In genomic region chr5:132064738-132065331, GRCh38 we compare ENCODE assay signal across 8 cellular contexts. TPM values are rescaled to one million over a fixed set of nuclear protein-coding genes. Genes with fewer than 3 reads are reported as not detected.
DNase-seq lines count a peak whose midpoint lies in the region; ATAC-seq and TF ChIP-seq lines count a peak whose summit lies in the region.

No MANE protein-coding gene starts in this region.

- ATAC-seq in GM21619 (IDR thresholded peaks at IDR 0.05; ENCODE audit: unreplicated experiment) (peak; percentile 61), aorta (ENCODE audit: low FRiP score) (peak; percentile 81)

- H3K27me3 ChIP-seq in SU-DHL-6 (ENCODE audit: low read length) = no peaks in the 10 kb centered on the region
- no peaks in the 10 kb centered on the region for H3K27me3 ChIP-seq in cardiac muscle cell
- no peaks in the 10 kb centered on the region for H3K27me3 ChIP-seq in prostate gland (replicated peaks; ENCODE audit: insufficient read depth)
- H3K27me3 ChIP-seq in aorta (ENCODE audit: control insufficient read depth in 1 of 2, insufficient read depth in 2 of 2, low read length in 1 of 2) = no peaks in the 10 kb centered on the region

- H3K9ac ChIP-seq in SU-DHL-6 (ENCODE audit: low read length) = no peak overlapping the region

- no peaks in the 10 kb centered on the region for H3K79me2 ChIP-seq in SU-DHL-6 (ENCODE audit: insufficient read depth, low read length)

- peak overlapping the region; percentile 8 for H3K27ac Mint-ChIP-seq in activated naive CD8-positive, alpha-beta T cell

- no peaks in the 10 kb centered on the region for H3K27me3 Mint-ChIP-seq in activated naive CD8-positive, alpha-beta T cell

- H3K4me3 Mint-ChIP-seq in activated naive CD8-positive, alpha-beta T cell = no peak overlapping the region

- H3K36me3 ChIP-seq in SU-DHL-6 (ENCODE audit: low read length) (no peaks in the 10 kb centered on the region), cardiac muscle cell (no peaks in the 10 kb centered on the region), prostate gland (no peaks in the 10 kb centered on the region), aorta (ENCODE audit: control insufficient read depth in 1 of 2, insufficient read depth in 2 of 2, low read length in 1 of 2) (no peaks in the 10 kb centered on the region)

- H3K4me1 ChIP-seq in cardiac muscle cell (ENCODE audit: low read depth) (no peaks in the 10 kb centered on the region), prostate gland (replicated peaks) (no peaks in the 10 kb centered on the region), aorta (ENCODE audit: control insufficient read depth in 1 of 2, insufficient read depth in 2 of 2, low read length in 2 of 2) (no peaks in the 10 kb centered on the region)

- WGBS in prostate gland = 87% methylated on average over 11 of the region's 11 CpGs
- WGBS in aorta, 2 donors = 84 to 86% methylated on average over 11 of the region's 11 CpGs

- no peaks in the 10 kb centered on the region for H3F3A ChIP-seq in SU-DHL-6 (ENCODE audit: insufficient read depth)

- no peaks in the 10 kb centered on the region for H3K9me2 ChIP-seq in SU-DHL-6 (replicated peaks; ENCODE audit: insufficient read depth, low read length)

- H3K36me3 Mint-ChIP-seq in activated naive CD8-positive, alpha-beta T cell = no peaks in the 10 kb centered on the region

- intact Hi-C loops in prostate gland (cut with DNase I) = loop anchor here (5.0 kb wide), 1 partner anchor 478 kb away; no protein-coding TSS in a partner anchor
- intact Hi-C loops in aorta (cut with DNase I) = loop anchor here (5.0 to 10.0 kb wide), 3 partner anchors 70 to 122 kb away; no protein-coding TSS in a partner anchor

- H4K20me1 ChIP-seq in SU-DHL-6 (ENCODE audit: low read depth, low read length) = no peaks in the 10 kb centered on the region

- no peaks in the 10 kb centered on the region for H3K9me3 ChIP-seq in SU-DHL-6 (ENCODE audit: insufficient read depth, low read length)
- H3K9me3 ChIP-seq in cardiac muscle cell (ENCODE audit: low read depth) = no peaks in the 10 kb centered on the region
- H3K9me3 ChIP-seq in prostate gland = no peaks in the 10 kb centered on the region
- H3K9me3 ChIP-seq in aorta (ENCODE audit: control insufficient read depth, low read length) = no peaks in the 10 kb centered on the region

- H3K4me1 Mint-ChIP-seq in activated naive CD8-positive, alpha-beta T cell (ENCODE audit: low read depth) = peaks cover 11% of the 10 kb centered on the region

- no peak overlapping the region for H3K4me2 ChIP-seq in SU-DHL-6 (ENCODE audit: low read depth, low read length, poor library complexity, severe bottlenecking)

- TF ChIP-seq CTCF in LNCaP clone FGC (IDR thresholded peaks at IDR 0.05; ENCODE audit: control insufficient read depth, extremely low read depth, insufficient read depth) = peak; percentile 91
- TF ChIP-seq CTCF in SU-DHL-6 (IDR thresholded peaks at IDR 0.05; ENCODE audit: insufficient read depth, low read length, poor library complexity, severe bottlenecking) = peak; percentile 81
- peak; percentile 99 for TF ChIP-seq CTCF in cardiac muscle cell (IDR thresholded peaks at IDR 0.05; ENCODE audit: low read depth, low read length)
- TF ChIP-seq CTCF in prostate gland (IDR thresholded peaks at IDR 0.05) = peak; percentile 58 to 80 (median 75)

- H2AFZ ChIP-seq in SU-DHL-6 (ENCODE audit: low read depth, low read length, severe bottlenecking) = no peak overlapping the region

- H3K4me3 ChIP-seq in LNCaP clone FGC (ENCODE audit: low read depth, low read length) = no peak overlapping the region
- no peak overlapping the region for H3K4me3 ChIP-seq in SU-DHL-6 (ENCODE audit: insufficient read depth, low read length, poor library complexity, severe bottlenecking)
- H3K4me3 ChIP-seq in cardiac muscle cell = no peak overlapping the region
- no peak overlapping the region for H3K4me3 ChIP-seq in prostate gland
- H3K4me3 ChIP-seq in aorta (ENCODE audit: low read length in 2 of 2) = no peak overlapping the region

- peak; percentile 93 for DNase-seq in ELF-1 (ENCODE audit: low read depth, low spot score)
- DNase-seq in LNCaP clone FGC (ENCODE audit: low read depth) = peak; percentile 23
- peak; percentile 79 to 81 for DNase-seq in cardiac muscle cell (ENCODE audit: low read depth in 1 of 2, low spot score in 1 of 2)
- DNase-seq in prostate gland (ENCODE audit: low spot score) = peak; percentile 35
- DNase-seq in aorta = peak; percentile 80 to 87

- TF ChIP-seq POLR2A in prostate gland (IDR thresholded peaks at IDR 0.05) = no peak

- H3K27ac ChIP-seq in SU-DHL-6 (ENCODE audit: low read depth, low read length) (no peak overlapping the region), cardiac muscle cell (no peak overlapping the region), prostate gland (no peak overlapping the region), aorta (ENCODE audit: low read depth in 1 of 2, low read length in 2 of 2) (no peak overlapping the region)

- no peaks in the 10 kb centered on the region for H3K9me3 Mint-ChIP-seq in activated naive CD8-positive, alpha-beta T cell (ENCODE audit: low read depth)

RNA-seq across cellular contexts. Expression of gene IL3, which starts 4.4 kb away (rescaled TPM):
- not detected in 2 replicates for total RNA-seq in cardiac muscle cell
- not detected in 2 replicates for polyA plus RNA-seq in cardiac muscle cell
- not detected for total RNA-seq in prostate gland
- total RNA-seq in aorta = not detected
- not detected for polyA plus RNA-seq in aorta

RNA-seq across cellular contexts. Expression of gene CSF2, which starts 8.8 kb away (rescaled TPM):
- total RNA-seq in cardiac muscle cell (not detected in 2 replicates), prostate gland (not detected), aorta (under 1 TPM in 1 of 2 donors, not detected in 1; 0.51 TPM)
- polyA plus RNA-seq in cardiac muscle cell (not detected in 2 replicates), aorta (not detected)

RNA-seq across cellular contexts. Expression of gene ACSL6, which starts 53.4 kb away (rescaled TPM):
- 0.18 and 0.56 TPM in 2 replicates for total RNA-seq in cardiac muscle cell
- polyA plus RNA-seq in cardiac muscle cell = 0.48 TPM in 1 of 2 replicates, not detected in the other
- total RNA-seq in prostate gland = 1 to 10 TPM in 1 of 2 donors, under 1 TPM in 1; 0.23 to 7.9 TPM
- 1 to 10 TPM in 1 of 2 donors, under 1 TPM in 1; 0.42 to 2.3 TPM for total RNA-seq in aorta
- under 1 TPM; 0.03 to 0.13 TPM for polyA plus RNA-seq in aorta

Comparison
In these comparisons a context has a peak if more than half of its experiments do, and no peak if none do; other contexts are left out.
1. DNase-seq: peak in every context shown above with its lines; median percentile 93 in ELF-1; 84 in aorta; 80 in cardiac muscle cell; 35 in prostate gland; 23 in LNCaP clone FGC.